In genomic region chr5:73139485-73139884, GRCh38 we compare ENCODE assay signal across 23 cellular contexts. TPM values are rescaled to one million over a fixed set of nuclear protein-coding genes. Genes with fewer than 3 reads are reported as not detected.
A peak's percentile ranks its signal among the peaks of the same experiment; 100 is the strongest.
DNase-seq lines count a peak whose midpoint lies in the region; ATAC-seq and TF ChIP-seq lines count a peak whose summit lies in the region.
"Had no signal": no experiment of that assay in that cellular context is flagged by ENCODE, and none has a peak within 500 bp of the region (broad histone marks: within the 10 kb centered on the region; RNA-seq: fewer than 3 reads in every experiment).

No MANE protein-coding gene starts in this region.

- no peaks in the 10 kb centered on the region for H3K4me1 Mint-ChIP-seq in activated CD8-positive, alpha-beta T cell treated with anti-CD3 and anti-CD28 coated beads, Interleukin-2, amount 10 ng/mL, durations not matched to agents 7 days and 5 days (ENCODE audit: low read depth)
- H3K4me1 Mint-ChIP-seq: CD4-positive, alpha-beta memory T cell had no signal

- H3K4me3 ChIP-seq in HEK293 (ENCODE audit: low read depth, low read length) (no peak overlapping the region), mucosa of descending colon (no peak overlapping the region)
- H3K4me3 ChIP-seq: GM23248 had no signal

- ATAC-seq in left colon, result peak; percentile 83
- peak; percentile 81 for ATAC-seq in mucosa of descending colon
- ATAC-seq in activated CD8-positive, alpha-beta T cell treated with anti-CD3 and anti-CD28 coated beads, Interleukin-2, amount 10 ng/mL, durations not matched to agents 7 days and 5 days, result no peak
- ATAC-seq in SK-N-SH treated with all-trans-retinoic acid at 6 μM for 48 hours, result no peak

- DNase-seq in NCI-H69 (lab: John Stamatoyannopoulos, UW), result peak; percentile 54
- no peak for DNase-seq in left colon
- DNase-seq in mucosa of descending colon, result no peak
- no peak for DNase-seq in activated CD8-positive, alpha-beta T cell treated with anti-CD3 and anti-CD28 coated beads, Interleukin-2, amount 10 ng/mL, durations not matched to agents 7 days and 5 days
- no peak for DNase-seq in activated gamma-delta T cell treated with Interleukin-2 at 50 U/mL for 16 hours
- DNase-seq in activated naive CD4-positive, alpha-beta T cell treated with anti-CD3 and anti-CD28 coated beads, Interleukin-2, amount 50 U/mL, for 16 hours, result no peak
- DNase-seq: C1 segment of cervical spinal cord; Calu3; CD4-positive, alpha-beta memory T cell; COR-L47; DMS53; DMS79 treated with DMSO at 0.1 percent for 48 hours; GF-D8; GM23248; H7; HCEC 1CT had no signal

- H3K4me1 ChIP-seq in HEK293 (ENCODE audit: control insufficient read depth, insufficient read depth, low read length) (no peaks in the 10 kb centered on the region), mucosa of descending colon (ENCODE audit: low read depth) (peaks cover 4% of the 10 kb centered on the region)

- no peaks in the 10 kb centered on the region for H3K36me3 Mint-ChIP-seq in activated CD8-positive, alpha-beta T cell treated with anti-CD3 and anti-CD28 coated beads, Interleukin-2, amount 10 ng/mL, durations not matched to agents 7 days and 5 days (ENCODE audit: low read depth)
- H3K36me3 Mint-ChIP-seq: CD4-positive, alpha-beta memory T cell had no signal

- no peaks in the 10 kb centered on the region for H3K9me3 Mint-ChIP-seq in activated CD8-positive, alpha-beta T cell treated with anti-CD3 and anti-CD28 coated beads, Interleukin-2, amount 10 ng/mL, durations not matched to agents 7 days and 5 days (ENCODE audit: insufficient read depth)

- H3K36me3 ChIP-seq in HEK293 (ENCODE audit: control insufficient read depth in 2 of 2, insufficient read depth in 1 of 2, low read length in 2 of 2), result no peaks in the 10 kb centered on the region
- H3K36me3 ChIP-seq in mucosa of descending colon (ENCODE audit: low read depth), result no peaks in the 10 kb centered on the region

- H3K27me3 Mint-ChIP-seq in activated CD8-positive, alpha-beta T cell treated with anti-CD3 and anti-CD28 coated beads, Interleukin-2, amount 10 ng/mL, durations not matched to agents 7 days and 5 days (ENCODE audit: low read depth), result peaks cover 45% of the 10 kb centered on the region

- H3K27ac Mint-ChIP-seq in activated CD8-positive, alpha-beta T cell treated with anti-CD3 and anti-CD28 coated beads, Interleukin-2, amount 10 ng/mL, durations not matched to agents 7 days and 5 days, result no peak overlapping the region
- H3K27ac Mint-ChIP-seq: CD4-positive, alpha-beta memory T cell had no signal

- H3K9me3 ChIP-seq in HEK293 (ENCODE audit: control insufficient read depth, insufficient read depth, low read depth, low read length), result no peaks in the 10 kb centered on the region
- H3K9me3 ChIP-seq in mucosa of descending colon, result no peaks in the 10 kb centered on the region

- CTCF ChIA-PET in HEK293 (lab: Yijun Ruan, JAX), result interaction anchor here (0.6 to 1.1 kb wide), 3 partner anchors 62 to 185 kb away, joined by 4 to 7 read pairs (median 5); no protein-coding TSS in a partner anchor
- CTCF ChIA-PET in activated CD8-positive, alpha-beta T cell treated with anti-CD3 and anti-CD28 coated beads, Interleukin-2, amount 10 ng/mL, durations not matched to agents 7 days and 5 days (lab: Charles Lee), result no interaction called here

- intact Hi-C loops in left colon (cut with DNase I, micrococcal nuclease), result no loop called here
- intact Hi-C loops in mucosa of descending colon (cut with DNase I, micrococcal nuclease), result no loop called here

- H3K4me3 Mint-ChIP-seq in activated CD8-positive, alpha-beta T cell treated with anti-CD3 and anti-CD28 coated beads, Interleukin-2, amount 10 ng/mL, durations not matched to agents 7 days and 5 days, result no peak overlapping the region
- H3K4me3 Mint-ChIP-seq: CD4-positive, alpha-beta memory T cell had no signal

- TF ChIP-seq CTCF in HEK293 (tag by site-specific recombination; IDR thresholded peaks at IDR 0.05), result no peak
- TF ChIP-seq CTCF in mucosa of descending colon (IDR thresholded peaks at IDR 0.05), result no peak

- H3K27ac ChIP-seq in HEK293 (ENCODE audit: extremely low read depth, low read depth, low read length), result no peak overlapping the region
- H3K27ac ChIP-seq: GM23248 had no signal

- POLR2A ChIA-PET in HEK293 (lab: Yijun Ruan, JAX), result no interaction called here
- POLR2A ChIA-PET in activated CD8-positive, alpha-beta T cell treated with anti-CD3 and anti-CD28 coated beads, Interleukin-2, amount 10 ng/mL, durations not matched to agents 7 days and 5 days (lab: Charles Lee), result no interaction called here

TF ChIP-seq in HEK293, 187 proteins besides CTCF, POLR2A, EP300 and RAD21:
- TF ChIP-seq ZNF791 (tag by site-specific recombination; IDR thresholded peaks at IDR 0.05) (no peak), SCRT2 (tag by site-specific recombination; IDR thresholded peaks at IDR 0.05) (peak; percentile 73), ZNF529 (tag by site-specific recombination; IDR thresholded peaks at IDR 0.05; ENCODE audit: insufficient replicate concordance) (no peak)
- TF ChIP-seq, protein P1, sequence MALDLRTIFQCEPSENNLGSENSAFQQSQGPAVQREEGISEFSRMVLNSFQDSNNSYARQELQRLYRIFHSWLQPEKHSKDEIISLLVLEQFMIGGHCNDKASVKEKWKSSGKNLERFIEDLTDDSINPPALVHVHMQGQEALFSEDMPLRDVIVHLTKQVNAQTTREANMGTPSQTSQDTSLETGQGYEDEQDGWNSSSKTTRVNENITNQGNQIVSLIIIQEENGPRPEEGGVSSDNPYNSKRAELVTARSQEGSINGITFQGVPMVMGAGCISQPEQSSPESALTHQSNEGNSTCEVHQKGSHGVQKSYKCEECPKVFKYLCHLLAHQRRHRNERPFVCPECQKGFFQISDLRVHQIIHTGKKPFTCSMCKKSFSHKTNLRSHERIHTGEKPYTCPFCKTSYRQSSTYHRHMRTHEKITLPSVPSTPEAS (tag by site-specific recombination; IDR thresholded peaks at IDR 0.05), result peak; percentile 53; the same call in 1 of the 2 replicates

TF ChIP-seq in SK-N-SH treated with all-trans-retinoic acid at 6 μM for 48 hours, 23 proteins besides CTCF, POLR2A, EP300 and RAD21:
- TF ChIP-seq BACH2 (CRISPR knock-in tag; IDR thresholded peaks at IDR 0.05; ENCODE audit: borderline replicate concordance) (no peak), ZC3H10 (CRISPR knock-in tag; IDR thresholded peaks at IDR 0.05) (no peak), TOX (CRISPR knock-in tag; IDR thresholded peaks at IDR 0.05; ENCODE audit: borderline replicate concordance) (no peak)

RNA-seq across cellular contexts. Expression of gene TMEM171, which starts 19.1 kb away (rescaled TPM):
- total RNA-seq in left colon, result 100 to 1,000 TPM in 1 of 2 donors, 10 to 100 TPM in 1; 77.4 to 104 TPM
- total RNA-seq in mucosa of descending colon, result 100 to 1,000 TPM in 1 of 3 donors, 10 to 100 TPM in 2; 34.5 to 101 (median 70.9) TPM
- not detected for total RNA-seq in activated CD8-positive, alpha-beta T cell treated with anti-CD3 and anti-CD28 coated beads, Interleukin-2, amount 10 ng/mL, durations not matched to agents 7 days and 5 days
- total RNA-seq: G401 had no signal

RNA-seq across cellular contexts. Expression of gene TMEM174, which starts 33.5 kb away (rescaled TPM):
- total RNA-seq in left colon (not detected), mucosa of descending colon (not detected)
- not detected for total RNA-seq in activated CD8-positive, alpha-beta T cell treated with anti-CD3 and anti-CD28 coated beads, Interleukin-2, amount 10 ng/mL, durations not matched to agents 7 days and 5 days
- total RNA-seq: A172; A673; Calu3; CD4-positive, alpha-beta memory T cell; Daoy; G401; GM23248; H1; H7 had no signal

Comparison
In these comparisons a context has a peak if more than half of its experiments do, and no peak if none do; other contexts are left out.
1. ATAC-seq: peak in left colon (single experiment) and mucosa of descending colon (single experiment); none in activated CD8-positive, alpha-beta T cell treated with anti-CD3 and anti-CD28 coated beads, Interleukin-2, amount 10 ng/mL, durations not matched to agents 7 days and 5 days (single experiment) and SK-N-SH treated with all-trans-retinoic acid at 6 μM for 48 hours (single experiment).
2. RNA of gene TMEM171, which starts 19.1 kb away (total RNA-seq): 77.4 to 104 TPM in left colon and 34.5 to 101 TPM in mucosa of descending colon; not detected in activated CD8-positive, alpha-beta T cell treated with anti-CD3 and anti-CD28 coated beads, Interleukin-2, amount 10 ng/mL, durations not matched to agents 7 days and 5 days; every median in the first group is over 10 times any median in the second.